ENCODE assay signal across 8 cellular contexts in genomic region chr11:75352417-75353206, GRCh38. TPM values are rescaled to one million over a fixed set of nuclear protein-coding genes. Genes with fewer than 3 reads are reported as not detected.
DNase-seq lines count a peak whose midpoint lies in the region; ATAC-seq, FAIRE-seq and TF ChIP-seq lines count a peak whose summit lies in the region.

No MANE protein-coding gene starts in this region.

- H3K4me2 ChIP-seq in endothelial cell of umbilical vein (ENCODE audit: insufficient read depth, low read length) (peak overlapping the region; percentile 19), osteoblast (ENCODE audit: insufficient read depth, low read length) (peak overlapping the region; percentile 86)

- H3K4me1 Mint-ChIP-seq in activated CD4-positive, alpha-beta T cell treated with anti-CD3 and anti-CD28 coated beads for 36 hours, result peaks cover 50% of the 10 kb centered on the region

- intact Hi-C loops in activated CD4-positive, alpha-beta T cell treated with anti-CD3 and anti-CD28 coated beads for 36 hours (cut with DNase I, micrococcal nuclease), result no loop called here
- intact Hi-C loops in endothelial cell of umbilical vein (cut with micrococcal nuclease), result loop anchor here (1.0 kb wide), 1 partner anchor 32 kb away; no protein-coding TSS in a partner anchor

- H3K79me2 ChIP-seq in endothelial cell of umbilical vein (ENCODE audit: control insufficient read depth, insufficient read depth, low read length) (peaks cover 8% of the 10 kb centered on the region), osteoblast (ENCODE audit: insufficient read depth, low read length) (peaks cover 2% of the 10 kb centered on the region)

- H4K20me1 ChIP-seq in endothelial cell of umbilical vein (replicated peaks; ENCODE audit: control insufficient read depth, extremely low read depth, insufficient read depth, low read length) (no peaks in the 10 kb centered on the region), osteoblast (ENCODE audit: insufficient read depth, low read length) (peaks cover 5% of the 10 kb centered on the region)

- H3K27ac ChIP-seq in RWPE2 (ENCODE audit: poor library complexity, severe bottlenecking) (no peak overlapping the region), endothelial cell of umbilical vein (ENCODE audit: insufficient read depth, low read depth, low read length) (no peak overlapping the region), osteoblast (ENCODE audit: low read depth, low read length) (no peak overlapping the region)

- TF ChIP-seq CTCF in RWPE2 (IDR thresholded peaks at IDR 0.05; ENCODE audit: poor library complexity, severe bottlenecking) (no peak), endothelial cell of umbilical vein (IDR thresholded peaks at IDR 0.05; ENCODE audit: extremely low read depth in 1 of 2, insufficient read depth in 1 of 2, low read depth in 1 of 2, low read length in 2 of 2) (no peak), osteoblast (IDR thresholded peaks at IDR 0.05; ENCODE audit: extremely low read depth, low read depth, low read length) (no peak)

- peak; percentile 37 for ATAC-seq in activated CD4-positive, alpha-beta T cell treated with anti-CD3 and anti-CD28 coated beads for 36 hours
- ATAC-seq in RWPE2 (ENCODE audit: low read depth) (0 out of 3 replicates have a peak, but pooled peaks have one; percentile 5), HG03460 (IDR thresholded peaks at IDR 0.05; ENCODE audit: unreplicated experiment) (no peak), HG02642 (IDR thresholded peaks at IDR 0.05; ENCODE audit: poor library complexity, unreplicated experiment) (no peak), GM19328 (IDR thresholded peaks at IDR 0.05; ENCODE audit: unreplicated experiment) (no peak)

- H3K36me3 ChIP-seq in RWPE2 (ENCODE audit: low read depth), result no peaks in the 10 kb centered on the region
- H3K36me3 ChIP-seq in endothelial cell of umbilical vein (ENCODE audit: control insufficient read depth in 2 of 2, extremely low read depth in 1 of 2, insufficient read depth in 2 of 2, low read length in 2 of 2), result no peaks in the 10 kb centered on the region
- no peaks in the 10 kb centered on the region for H3K36me3 ChIP-seq in osteoblast (ENCODE audit: insufficient read depth, low read length)

- H3K4me3 Mint-ChIP-seq in activated CD4-positive, alpha-beta T cell treated with anti-CD3 and anti-CD28 coated beads for 36 hours, result peak overlapping the region; percentile 84

- H3K4me3 ChIP-seq in RWPE2 (ENCODE audit: severe bottlenecking) (peak overlapping the region; percentile 31), endothelial cell of umbilical vein (replicated peaks in 1 of 3; ENCODE audit: insufficient read depth in 1 of 3, low read depth in 1 of 3, low read length in 3 of 3) (peak overlapping the region in 1 of 3 experiments; percentile 85), osteoblast (ENCODE audit: insufficient read depth, low read length) (peak overlapping the region; percentile 78)

- H2AFZ ChIP-seq in endothelial cell of umbilical vein (ENCODE audit: low read depth, low read length) (peak overlapping the region; percentile 76), osteoblast (ENCODE audit: low read length) (no peak overlapping the region)

- dilution Hi-C loops in endothelial cell of umbilical vein (cut with MboI; ENCODE audit: extremely low pct_ligation_motif_present, low sequenced_read_pairs), result no loop called here

- no peaks in the 10 kb centered on the region for H3K9me1 ChIP-seq in endothelial cell of umbilical vein (replicated peaks; ENCODE audit: control insufficient read depth, extremely low read depth, insufficient read depth, low read length)

- FAIRE-seq in endothelial cell of umbilical vein (lab: Jason Lieb, UNC), result peak; percentile 76

- peaks cover 3% of the 10 kb centered on the region for H3K27me3 ChIP-seq in RWPE2 (ENCODE audit: insufficient read depth, poor library complexity, severe bottlenecking)
- no peaks in the 10 kb centered on the region for H3K27me3 ChIP-seq in endothelial cell of umbilical vein (ENCODE audit: control insufficient read depth in 2 of 2, insufficient read depth in 2 of 2, low read length in 2 of 2)
- H3K27me3 ChIP-seq in osteoblast (ENCODE audit: insufficient read depth, low read length), result peaks cover 3% of the 10 kb centered on the region

- H3K36me3 Mint-ChIP-seq in activated CD4-positive, alpha-beta T cell treated with anti-CD3 and anti-CD28 coated beads for 36 hours (ENCODE audit: low read depth), result no peaks in the 10 kb centered on the region

- H3K4me1 ChIP-seq in RWPE2 (ENCODE audit: insufficient read depth, poor library complexity, severe bottlenecking) (no peaks in the 10 kb centered on the region), endothelial cell of umbilical vein (ENCODE audit: control insufficient read depth, extremely low read depth, insufficient read depth, low read length) (peaks cover 45% of the 10 kb centered on the region), osteoblast (ENCODE audit: insufficient read depth, low read length) (peaks cover 19% of the 10 kb centered on the region)

- H3K27me3 Mint-ChIP-seq in activated CD4-positive, alpha-beta T cell treated with anti-CD3 and anti-CD28 coated beads for 36 hours, result no peaks in the 10 kb centered on the region

- POLR2A ChIA-PET in activated CD4-positive, alpha-beta T cell treated with anti-CD3 and anti-CD28 coated beads for 36 hours (lab: Charles Lee), result no interaction called here
- POLR2A ChIA-PET in endothelial cell of umbilical vein (lab: Charles Lee), result no interaction called here

- no TSS peak for BruUV-seq in endothelial cell of umbilical vein (replicated peaks; lab: Mats Ljungman, UMichigan)

- peak; percentile 60 for DNase-seq in activated CD4-positive, alpha-beta T cell treated with anti-CD3 and anti-CD28 coated beads for 36 hours
- DNase-seq in activated CD4-positive, alpha-beta T cell treated with anti-CD3 and anti-CD28 coated beads for 1 hour, result no peak
- DNase-seq in RWPE2 (ENCODE audit: low spot score) (no peak), endothelial cell of umbilical vein (ENCODE audit: low read depth, low spot score) (no peak), osteoblast (ENCODE audit: insufficient read length, low spot score, missing footprints) (peak; percentile 93)

- H3K9me3 ChIP-seq in RWPE2 (ENCODE audit: severe bottlenecking), result no peaks in the 10 kb centered on the region
- H3K9me3 ChIP-seq in endothelial cell of umbilical vein (replicated peaks; ENCODE audit: control insufficient read depth, insufficient read depth, low read length), result no peaks in the 10 kb centered on the region
- H3K9me3 ChIP-seq in osteoblast (ENCODE audit: low read depth, low read length), result no peaks in the 10 kb centered on the region

- TF ChIP-seq POLR2A in endothelial cell of umbilical vein (IDR thresholded peaks at IDR 0.05; ENCODE audit: low read depth, low read length), result no peak

- H3K27ac Mint-ChIP-seq in activated CD4-positive, alpha-beta T cell treated with anti-CD3 and anti-CD28 coated beads for 36 hours, result peak overlapping the region; percentile 88

- H3K9ac ChIP-seq in endothelial cell of umbilical vein (replicated peaks; ENCODE audit: extremely low read depth, insufficient read depth, low read length), result no peak overlapping the region

- no peaks in the 10 kb centered on the region for H3K9me3 Mint-ChIP-seq in activated CD4-positive, alpha-beta T cell treated with anti-CD3 and anti-CD28 coated beads for 36 hours (ENCODE audit: low read depth)

- CTCF ChIA-PET in activated CD4-positive, alpha-beta T cell treated with anti-CD3 and anti-CD28 coated beads for 36 hours (lab: Charles Lee), result interaction anchor here (0.6 to 1.6 kb wide), 7 partner anchors 10 to 73 kb away, joined by 3 to 5 read pairs (median 4); no protein-coding TSS in a partner anchor
- CTCF ChIA-PET in endothelial cell of umbilical vein (lab: Charles Lee), result interaction anchor here (0.6 to 2.0 kb wide), 10 partner anchors 10 to 81 kb away, joined by 3 to 15 read pairs (median 4); no protein-coding TSS in a partner anchor

TF ChIP-seq in endothelial cell of umbilical vein, 7 proteins besides CTCF, POLR2A, EP300 and RAD21:
- TF ChIP-seq MYC (IDR thresholded peaks at IDR 0.05; ENCODE audit: low read depth, low read length) (no peak), GATA2 (IDR thresholded peaks at IDR 0.05; ENCODE audit: insufficient read depth, insufficient read length, low read depth, low read length) (no peak), JUN (IDR thresholded peaks at IDR 0.05; ENCODE audit: borderline replicate concordance, insufficient read depth, insufficient read length, low read depth) (no peak), MAX (IDR thresholded peaks at IDR 0.05; ENCODE audit: insufficient read depth, insufficient read length) (no peak), POLR2AphosphoS5 (IDR thresholded peaks at IDR 0.05; ENCODE audit: insufficient read depth, low read depth, low read length) (no peak), EZH2 (IDR thresholded peaks at IDR 0.05; ENCODE audit: borderline replicate concordance, low read depth, low read length, severe bottlenecking) (no peak), FOS (IDR thresholded peaks at IDR 0.05; ENCODE audit: borderline replicate concordance, insufficient read depth, low read length) (no peak)

RNA-seq across cellular contexts. Expression of gene ARRB1, which starts 1.2 kb away (rescaled TPM):
- 10 to 100 TPM; 21.0 to 21.8 TPM for total RNA-seq in activated CD4-positive, alpha-beta T cell treated with anti-CD3 and anti-CD28 coated beads for 36 hours
- 63.9 and 83.7 TPM in 2 replicates for total RNA-seq in endothelial cell of umbilical vein
- 76.6 and 92.6 TPM in 2 replicates for polyA plus RNA-seq in endothelial cell of umbilical vein
- polyA plus RNA-seq in endothelial cell of umbilical vein (2011; cell fraction: cytosol; rRNA removed), result 95.5 and 102 TPM in 2 replicates
- 93.4 and 108 TPM in 2 replicates for polyA plus RNA-seq in endothelial cell of umbilical vein (2011; cell fraction: nucleus; rRNA removed)
- polyA plus RNA-seq in endothelial cell of umbilical vein (2012), result 41.0 and 44.6 TPM in 2 replicates
- 284 and 350 TPM in 2 replicates for polyA minus RNA-seq in endothelial cell of umbilical vein
- 16.3 TPM for polyA minus RNA-seq in endothelial cell of umbilical vein (2011; cell fraction: cytosol; rRNA and poly(A)+ RNA removed)
- polyA minus RNA-seq in endothelial cell of umbilical vein (2011; cell fraction: nucleus; rRNA and poly(A)+ RNA removed), result 109 and 112 TPM in 2 replicates
- total RNA-seq in osteoblast, result 14.5 and 19.4 TPM in 2 replicates

RNA-seq across cellular contexts. Expression of gene RPS3, which starts 46.7 kb away (rescaled TPM):
- 1,000 to 10,000 TPM; 4,536 to 4,569 TPM for total RNA-seq in activated CD4-positive, alpha-beta T cell treated with anti-CD3 and anti-CD28 coated beads for 36 hours
- total RNA-seq in endothelial cell of umbilical vein (2,836 and 2,973 TPM in 2 replicates), osteoblast (1,511 and 1,512 TPM in 2 replicates)
- polyA plus RNA-seq in endothelial cell of umbilical vein, result 3,219 and 3,734 TPM in 2 replicates
- polyA plus RNA-seq in endothelial cell of umbilical vein (2011; cell fraction: cytosol; rRNA removed), result 3,159 and 3,916 TPM in 2 replicates
- polyA plus RNA-seq in endothelial cell of umbilical vein (2011; cell fraction: nucleus; rRNA removed), result 1,354 and 1,373 TPM in 2 replicates
- polyA plus RNA-seq in endothelial cell of umbilical vein (2012), result 4,332 and 4,658 TPM in 2 replicates
- 1,194 and 1,275 TPM in 2 replicates for polyA minus RNA-seq in endothelial cell of umbilical vein
- 1,153 TPM for polyA minus RNA-seq in endothelial cell of umbilical vein (2011; cell fraction: cytosol; rRNA and poly(A)+ RNA removed)
- 141 and 185 TPM in 2 replicates for polyA minus RNA-seq in endothelial cell of umbilical vein (2011; cell fraction: nucleus; rRNA and poly(A)+ RNA removed)

Comparison
In these comparisons a context has a peak if more than half of its experiments do, and no peak if none do; other contexts are left out.
1. DNase-seq: peak in activated CD4-positive, alpha-beta T cell treated with anti-CD3 and anti-CD28 coated beads for 36 hours (single experiment) and osteoblast (single experiment); none in activated CD4-positive, alpha-beta T cell treated with anti-CD3 and anti-CD28 coated beads for 1 hour (single experiment), RWPE2 (single experiment) and endothelial cell of umbilical vein (single experiment).
2. ATAC-seq: peak in activated CD4-positive, alpha-beta T cell treated with anti-CD3 and anti-CD28 coated beads for 36 hours (single experiment) and RWPE2 (single experiment); none in HG03460 (single experiment), HG02642 (single experiment) and GM19328 (single experiment).